In genomic region chr12:103835747-103836335, GRCh38 we compare ENCODE assay signal across 7 cellular contexts. TPM values are rescaled to one million over a fixed set of nuclear protein-coding genes. Genes with fewer than 3 reads are reported as not detected.
DNase-seq lines count a peak whose midpoint lies in the region; ATAC-seq and TF ChIP-seq lines count a peak whose summit lies in the region.
"Not testable (repeated sequence)": the region's sequence is repeated elsewhere in the genome, so short reads cannot be mapped to it uniquely, and the experiment has no call there.

No MANE protein-coding gene starts in this region.

- not testable (repeated sequence) for TF ChIP-seq CTCF in ascending aorta (IDR thresholded peaks at IDR 0.05); chondrocyte (IDR thresholded peaks at IDR 0.05); gastroesophageal sphincter (IDR thresholded peaks at IDR 0.05); neural progenitor cell (IDR thresholded peaks at IDR 0.05); thoracic aorta (IDR thresholded peaks at IDR 0.05); transverse colon (IDR thresholded peaks at IDR 0.05)

- 97 to 100% methylated on average over 10 to 11 of the region's 11 CpGs for WGBS in gastroesophageal sphincter (ENCODE audit: low coverage in 1 of 2), 2 donors
- WGBS in transverse colon (ENCODE audit: low coverage in 1 of 2), 2 donors, result 94 to 95% methylated on average over 7 to 11 of the region's 11 CpGs

- H3K27ac ChIP-seq in ascending aorta, result peak overlapping the region; percentile 70 to 71
- H3K27ac ChIP-seq in gastroesophageal sphincter, result peak overlapping the region; percentile 9 to 97 (median 72)
- H3K27ac ChIP-seq in neural progenitor cell, result not testable (repeated sequence)
- H3K27ac ChIP-seq in rectal smooth muscle tissue (ENCODE audit: low read depth, low read length), result peak overlapping the region; percentile 27
- peak overlapping the region; percentile 15 to 28 for H3K27ac ChIP-seq in thoracic aorta
- H3K27ac ChIP-seq in transverse colon, result peak overlapping the region in 3 of 4 donors; percentile 29 to 88 (median 36)

- H3K27me3 ChIP-seq in ascending aorta; gastroesophageal sphincter; rectal smooth muscle tissue (ENCODE audit: control insufficient read depth, insufficient read depth, low read length); thoracic aorta (replicated peaks; ENCODE audit: insufficient read depth); transverse colon: not testable (repeated sequence)
- H3K27me3 ChIP-seq in neural progenitor cell, result peaks cover 16% of the 10 kb centered on the region

- peaks cover 31% of the 10 kb centered on the region for H3K79me2 ChIP-seq in neural progenitor cell (ENCODE audit: low read depth)

- H3K4me1 Mint-ChIP-seq in chondrocyte (ENCODE audit: low read depth) (peaks cover 89% of the 10 kb centered on the region), neural progenitor cell (peaks cover 32% of the 10 kb centered on the region)

- H3K27me3 Mint-ChIP-seq in chondrocyte (ENCODE audit: low read depth); neural progenitor cell (ENCODE audit: insufficient read depth, low read depth): not testable (repeated sequence)

- not testable (repeated sequence) for H3F3A ChIP-seq in neural progenitor cell (ENCODE audit: low read depth)

- not testable (repeated sequence) for TF ChIP-seq POLR2A in gastroesophageal sphincter (IDR thresholded peaks at IDR 0.05); transverse colon (IDR thresholded peaks at IDR 0.05)

- in situ Hi-C loops in transverse colon (cut with MboI; ENCODE audit: low pct_ligation_motif_present in 1 of 4, low pct_unique_long_range_greater_than_20kb in 1 of 4, low sequenced_read_pairs in 3 of 4), result not testable (repeated sequence)

- H3K36me3 Mint-ChIP-seq in chondrocyte (ENCODE audit: low read depth), result not testable (repeated sequence)
- peaks cover 10% of the 10 kb centered on the region for H3K36me3 Mint-ChIP-seq in neural progenitor cell

- H3K27ac Mint-ChIP-seq in chondrocyte (ENCODE audit: unreplicated experiment) (peak overlapping the region; percentile 20), neural progenitor cell (peak overlapping the region; percentile 80)

- H4K20me1 ChIP-seq in neural progenitor cell (ENCODE audit: low read depth), result not testable (repeated sequence)

- not testable (repeated sequence) for H2AFZ ChIP-seq in neural progenitor cell (replicated peaks)

- H3K4me1 ChIP-seq in ascending aorta (peaks cover 0 to 28% of the 10 kb centered on the region in 2 donors), gastroesophageal sphincter (peaks cover 11 to 78% (median 12%) of the 10 kb centered on the region in 3 donors), neural progenitor cell (peaks cover 13% of the 10 kb centered on the region), rectal smooth muscle tissue (ENCODE audit: control insufficient read depth, insufficient read depth, low read length) (peaks cover 17% of the 10 kb centered on the region), thoracic aorta (ENCODE audit: control insufficient read depth in 1 of 2, low read depth in 2 of 2) (peaks cover 41 to 71% of the 10 kb centered on the region in 2 donors), transverse colon (peaks cover 0 to 58% (median 10%) of the 10 kb centered on the region in 4 donors)

- not testable (repeated sequence) for ATAC-seq in gastroesophageal sphincter; thoracic aorta (ENCODE audit: insufficient number of reproducible peaks, low FRiP score, low read depth)

- not testable (repeated sequence) for H3K4me3 ChIP-seq in ascending aorta; neural progenitor cell; rectal smooth muscle tissue (ENCODE audit: low read length); thoracic aorta
- H3K4me3 ChIP-seq in gastroesophageal sphincter (peak overlapping the region; percentile 12 to 91), transverse colon (peak overlapping the region in 1 of 4 donors; percentile 97)

- not testable (repeated sequence) for H3K4me3 Mint-ChIP-seq in chondrocyte (ENCODE audit: unreplicated experiment); neural progenitor cell

- H3K9me3 Mint-ChIP-seq in chondrocyte (ENCODE audit: low read depth), result not testable (repeated sequence)
- peaks cover 11% of the 10 kb centered on the region for H3K9me3 Mint-ChIP-seq in neural progenitor cell

- not testable (repeated sequence) for H3K4me2 ChIP-seq in neural progenitor cell

- not testable (repeated sequence) for TF ChIP-seq EP300 in gastroesophageal sphincter (IDR thresholded peaks at IDR 0.05); transverse colon (IDR thresholded peaks at IDR 0.05; ENCODE audit: low read depth)

- DNase-seq in ascending aorta (ENCODE audit: low spot score in 2 of 2); chondrocyte (ENCODE audit: low spot score); neural progenitor cell (ENCODE audit: low spot score); thoracic aorta (ENCODE audit: low spot score); transverse colon: not testable (repeated sequence)

- H3K9ac ChIP-seq in neural progenitor cell; rectal smooth muscle tissue (ENCODE audit: low read length): not testable (repeated sequence)

- intact Hi-C loops in ascending aorta (cut with DNase I), result loop anchor here (5.0 kb wide), 1 partner anchor 64 kb away; no protein-coding TSS in a partner anchor
- intact Hi-C loops in transverse colon (cut with DNase I; ENCODE audit: low total_unique reads), result not testable (repeated sequence)

- H3K36me3 ChIP-seq in ascending aorta; neural progenitor cell; rectal smooth muscle tissue (ENCODE audit: control insufficient read depth, insufficient read depth, low read length); thoracic aorta; transverse colon: not testable (repeated sequence)
- peaks cover 0 to 29% of the 10 kb centered on the region in 2 donors for H3K36me3 ChIP-seq in gastroesophageal sphincter

- not testable (repeated sequence) for H3K9me3 ChIP-seq in ascending aorta; gastroesophageal sphincter; neural progenitor cell (ENCODE audit: low read depth); thoracic aorta; transverse colon

RNA-seq across cellular contexts. Expression of gene NT5DC3, which starts 5.2 kb away (rescaled TPM):
- total RNA-seq in ascending aorta, result 6.6 TPM
- 24.0 to 26.2 TPM (median 25.3 TPM) in 3 replicates for total RNA-seq in chondrocyte
- total RNA-seq in gastroesophageal sphincter, result 100 to 1,000 TPM in 3 of 4 donors, 10 to 100 TPM in 1; 64.5 to 185 (median 131) TPM
- total RNA-seq in neural progenitor cell (ENCODE audit: low replicate concordance), result 3.1 and 4.3 TPM in 2 replicates
- total RNA-seq in thoracic aorta, result 10 to 100 TPM; 36.0 to 62.4 TPM
- total RNA-seq in transverse colon, result 10 to 100 TPM; 24.3 to 71.4 (median 54.8) TPM
